Comparison of ENCODE assay signal across 18 cellular contexts in genomic region chr4:138828926-138829325, GRCh38.
"Had no signal": no experiment of that assay in that cellular context is flagged by ENCODE, and none has a peak within 500 bp of the region (broad histone marks: within the 10 kb centered on the region; RNA-seq: fewer than 3 reads in every experiment).

No MANE protein-coding gene starts in this region.

- H3K4me3 ChIP-seq: dorsolateral prefrontal cortex, left lung, lower lobe of right lung, prostate gland, skin epidermis, spleen, testis, tibial artery had no signal

- H3K36me3 ChIP-seq: left lung, lower lobe of right lung, prostate gland, spleen, tibial artery had no signal

- DNase-seq: effector CD4-positive, alpha-beta T cell; kidney; left cardiac atrium; left lung; lower lobe of right lung; naive thymus-derived CD8-positive, alpha-beta T cell; nephron progenitor cell; nucleus accumbens; spleen; stimulated activated CD4-positive, alpha-beta T cell treated with anti-CD3 and anti-CD28 coated beads, Interleukin-4, amount 100 ng/mL, for 4 hours; stimulated activated naive CD8-positive, alpha-beta T cell treated with anti-CD3 and anti-CD28 coated beads, Interleukin-15, Interleukin-2, amounts not matched to agents 100 U/mL and 50 U/mL, for 24 hours; substantia nigra; testis; tibial artery had no signal

- H3K27ac ChIP-seq: dorsolateral prefrontal cortex, left lung, lower lobe of right lung, prostate gland, skin epidermis, spleen, testis, tibial artery had no signal

- ATAC-seq: left lung; lower lobe of right lung; naive thymus-derived CD8-positive, alpha-beta T cell; stimulated activated memory B cell treated with anti-CD40 and anti-IgM and Interleukin-4, amounts not matched to agents 10 μg/mL and 1 μg/mL and 100 μg/mL, for 72 hours; stimulated activated naive CD8-positive, alpha-beta T cell treated with anti-CD3 and anti-CD28 coated beads, Interleukin-15, Interleukin-2, amounts not matched to agents 100 U/mL and 50 U/mL, for 24 hours had no signal

- H3K4me1 ChIP-seq: left lung, lower lobe of right lung, spleen had no signal

- H3K9me3 ChIP-seq: left lung, lower lobe of right lung, prostate gland, spleen, testis, tibial artery had no signal

- H3K27me3 ChIP-seq: dorsolateral prefrontal cortex, left lung, testis, tibial artery had no signal
